8 cellular contexts compared by ENCODE assay signal in genomic region chr19:40806385-40807146, GRCh38.
DNase-seq lines count a peak whose midpoint lies in the region; ATAC-seq and TF ChIP-seq lines count a peak whose summit lies in the region.

No MANE protein-coding gene starts in this region.

- no peak overlapping the region for H3K4me3 ChIP-seq in epithelial cell of esophagus (ENCODE audit: low read length)

- DNase-seq in NCI-H82 (lab: John Stamatoyannopoulos, UW) (peak; percentile 71), NCI-H82 treated with DMSO at 0.1 percent for 48 hours (lab: John Stamatoyannopoulos, UW; ENCODE audit: unreplicated experiment) (no peak), NOMO-1 treated with DMSO at 0.1 percent for 48 hours (lab: John Stamatoyannopoulos, UW; ENCODE audit: unreplicated experiment) (peak; percentile 29), epithelial cell of esophagus (ENCODE audit: low read depth) (peak; percentile 89), midbrain (lab: John Stamatoyannopoulos, UW) (peak; percentile 93)
- DNase-seq in activated T-cell treated with anti-CD3 and anti-CD28 coated beads, Interleukin-2, amount 50 U/mL, for 1 hour = peak; percentile 77
- peak; percentile 54 for DNase-seq in stimulated activated CD8-positive, alpha-beta memory T cell treated with anti-CD3 and anti-CD28 coated beads, Interleukin-12 subunit alpha, Interleukin-12 subunit beta, amount 100 ng/mL, for 4 hours (ENCODE audit: low read depth)

- peak; percentile 80 for TF ChIP-seq CTCF in epithelial cell of esophagus (IDR thresholded peaks at IDR 0.05; ENCODE audit: insufficient read depth, low read depth, low read length, missing control alignments)

- ATAC-seq in HG03097 (IDR thresholded peaks at IDR 0.05; ENCODE audit: low FRiP score, unreplicated experiment) = no peak
